21 cellular contexts compared by ENCODE assay signal in genomic region chr9:16460711-16461110, GRCh38.
DNase-seq lines count a peak whose midpoint lies in the region; ATAC-seq, FAIRE-seq and TF ChIP-seq lines count a peak whose summit lies in the region.
"Had no signal": no experiment of that assay in that cellular context is flagged by ENCODE, and none has a peak within 500 bp of the region (broad histone marks: within the 10 kb centered on the region; RNA-seq: fewer than 3 reads in every experiment).

No MANE protein-coding gene starts in this region.

- H3K4me3 ChIP-seq in KMS-11 (IDR thresholded peaks at IDR 0.05; ENCODE audit: insufficient read depth, low read depth, low read length) (no peak overlapping the region), astrocyte (ENCODE audit: insufficient read depth, low read depth, low read length) (no peak overlapping the region), mesenchymal stem cell (ENCODE audit: insufficient read depth in 1 of 2, low read depth in 1 of 2, low read length in 2 of 2) (no peak overlapping the region), psoas muscle (no peak overlapping the region)
- H3K4me3 ChIP-seq: A549, SK-N-MC had no signal

- intact Hi-C loops in psoas muscle (cut with DNase I), result no loop called here

- H3K27me3 ChIP-seq in KMS-11 (ENCODE audit: insufficient read depth, low read depth) (no peaks in the 10 kb centered on the region), astrocyte (ENCODE audit: insufficient read depth, low read length) (no peaks in the 10 kb centered on the region), mesenchymal stem cell (ENCODE audit: control insufficient read depth in 1 of 2, insufficient read depth in 1 of 2, low read length in 2 of 2) (no peaks in the 10 kb centered on the region), psoas muscle (ENCODE audit: insufficient read depth in 3 of 3, low read length in 2 of 3) (no peaks in the 10 kb centered on the region)
- H3K27me3 ChIP-seq: BE2C had no signal

- H3K4ac ChIP-seq in mesenchymal stem cell (ENCODE audit: low read depth in 1 of 2, low read length in 2 of 2), result no peak overlapping the region

- H3K4me3 Mint-ChIP-seq in astrocyte (ENCODE audit: unreplicated experiment), result no peak overlapping the region
- no peak overlapping the region for H3K4me3 Mint-ChIP-seq in activated CD4-positive, alpha-beta memory T cell treated with anti-CD3 and anti-CD28 coated beads, Interleukin-2, amount 10 ng/mL, durations not matched to agents 7 days and 5 days
- H3K4me3 Mint-ChIP-seq: HFFc6 had no signal

- H3K79me2 ChIP-seq in KMS-11 (ENCODE audit: insufficient read depth, low read depth), result no peaks in the 10 kb centered on the region
- peaks cover 16% of the 10 kb centered on the region for H3K79me2 ChIP-seq in astrocyte (ENCODE audit: insufficient read depth, low read length)

- no peak overlapping the region for H2BK12ac ChIP-seq in mesenchymal stem cell (ENCODE audit: low read length in 2 of 2)

- no peak overlapping the region for H3K23ac ChIP-seq in mesenchymal stem cell (ENCODE audit: low read length in 2 of 2)

- peak overlapping the region; percentile 22 for H3K27ac Mint-ChIP-seq in astrocyte (ENCODE audit: unreplicated experiment)
- no peak overlapping the region for H3K27ac Mint-ChIP-seq in activated CD4-positive, alpha-beta memory T cell treated with anti-CD3 and anti-CD28 coated beads, Interleukin-2, amount 10 ng/mL, durations not matched to agents 7 days and 5 days
- H3K27ac Mint-ChIP-seq: HFFc6 had no signal

- no peak overlapping the region for H3K14ac ChIP-seq in mesenchymal stem cell (ENCODE audit: low read length in 2 of 2)

- DNase-seq in astrocyte (ENCODE audit: low read depth) (no peak), mesenchymal stem cell (no peak), NCI-H69 (lab: John Stamatoyannopoulos, UW) (no peak), psoas muscle (no peak)
- no peak for DNase-seq in activated CD4-positive, alpha-beta memory T cell treated with anti-CD3 and anti-CD28 coated beads, Interleukin-2, amount 10 ng/mL, durations not matched to agents 7 days and 5 days
- DNase-seq: BE2C, DMS53, GDM1, HFFc6, KBM-7, NCI-H1436 treated with DMSO at 0.1 percent for 48 hours, NCI-H1930, NCI-H2227 treated with DMSO at 0.1 percent for 48 hours, OCI-M1, SHP77 treated with DMSO at 0.1 percent for 48 hours had no signal

- peak overlapping the region; percentile 52 for H2AK5ac ChIP-seq in mesenchymal stem cell (ENCODE audit: low read length, severe bottlenecking)

- no peak overlapping the region for H4K8ac ChIP-seq in mesenchymal stem cell (ENCODE audit: low read length)

- no peaks in the 10 kb centered on the region for H3K36me3 ChIP-seq in KMS-11 (ENCODE audit: insufficient read depth)
- no peaks in the 10 kb centered on the region for H3K36me3 ChIP-seq in astrocyte (ENCODE audit: insufficient read depth, low read length)
- H3K36me3 ChIP-seq in mesenchymal stem cell (ENCODE audit: control insufficient read depth in 1 of 2, insufficient read depth in 2 of 2, low read depth in 1 of 2, low read length in 2 of 2), result no peaks in the 10 kb centered on the region
- no peaks in the 10 kb centered on the region for H3K36me3 ChIP-seq in psoas muscle (ENCODE audit: insufficient read depth in 1 of 2, low read depth in 1 of 2)
- H3K36me3 ChIP-seq: BE2C had no signal

- peak overlapping the region; percentile 29 to 57 for H3K18ac ChIP-seq in mesenchymal stem cell (ENCODE audit: low read depth in 1 of 2, low read length in 2 of 2)

- H3K27me3 Mint-ChIP-seq in astrocyte (ENCODE audit: low read depth, unreplicated experiment), result no peaks in the 10 kb centered on the region
- H3K27me3 Mint-ChIP-seq in activated CD4-positive, alpha-beta memory T cell treated with anti-CD3 and anti-CD28 coated beads, Interleukin-2, amount 10 ng/mL, durations not matched to agents 7 days and 5 days, result no peaks in the 10 kb centered on the region

- no peak for FAIRE-seq in astrocyte (lab: Jason Lieb, UNC)
- FAIRE-seq: A549, D721Med, H54 had no signal

- H3K9me3 ChIP-seq in astrocyte (ENCODE audit: insufficient read depth, low read depth, low read length), result no peaks in the 10 kb centered on the region
- no peaks in the 10 kb centered on the region for H3K9me3 ChIP-seq in mesenchymal stem cell (ENCODE audit: control insufficient read depth, low read length)
- no peaks in the 10 kb centered on the region for H3K9me3 ChIP-seq in psoas muscle
- H3K9me3 ChIP-seq: A549, BE2C had no signal

- no peak overlapping the region for H2BK5ac ChIP-seq in mesenchymal stem cell (ENCODE audit: low read depth, low read length, poor library complexity, severe bottlenecking)

- ATAC-seq in GM19035 (IDR thresholded peaks at IDR 0.05; ENCODE audit: unreplicated experiment), result no peak
- ATAC-seq in psoas muscle, result no peak
- ATAC-seq: A549 had no signal

- 91% methylated on average over 4 of the region's 5 CpGs for WGBS in mesenchymal stem cell
- 92 to 96% (median 95%) methylated on average over 5 of the region's 5 CpGs for WGBS in psoas muscle, 3 donors

- H4K91ac ChIP-seq in mesenchymal stem cell (ENCODE audit: low read length), result no peak overlapping the region

- peaks cover 3% of the 10 kb centered on the region for H3K36me3 Mint-ChIP-seq in astrocyte (ENCODE audit: low read depth, unreplicated experiment)
- H3K36me3 Mint-ChIP-seq in activated CD4-positive, alpha-beta memory T cell treated with anti-CD3 and anti-CD28 coated beads, Interleukin-2, amount 10 ng/mL, durations not matched to agents 7 days and 5 days (ENCODE audit: low read depth), result no peaks in the 10 kb centered on the region

- H2BK120ac ChIP-seq in mesenchymal stem cell (ENCODE audit: low read depth, low read length), result no peak overlapping the region

- no peaks in the 10 kb centered on the region for H3K9me3 Mint-ChIP-seq in astrocyte (ENCODE audit: unreplicated experiment)
- peaks cover 14% of the 10 kb centered on the region for H3K9me3 Mint-ChIP-seq in activated CD4-positive, alpha-beta memory T cell treated with anti-CD3 and anti-CD28 coated beads, Interleukin-2, amount 10 ng/mL, durations not matched to agents 7 days and 5 days
- H3K9me3 Mint-ChIP-seq: HFFc6 had no signal

- TF ChIP-seq CTCF in KMS-11 (conservative IDR thresholded peaks at IDR 0.05; ENCODE audit: low read depth, low read length) (no peak), astrocyte (IDR thresholded peaks at IDR 0.05; ENCODE audit: insufficient read depth, low read depth, low read length) (no peak), psoas muscle (IDR thresholded peaks at IDR 0.05) (no peak)

- H3K27ac ChIP-seq in KMS-11, result peak overlapping the region; percentile 95
- no peak overlapping the region for H3K27ac ChIP-seq in astrocyte (ENCODE audit: low read depth, low read length)
- H3K27ac ChIP-seq in mesenchymal stem cell (ENCODE audit: low read length, poor library complexity, severe bottlenecking), result no peak overlapping the region
- H3K27ac ChIP-seq in psoas muscle, result no peak overlapping the region
- H3K27ac ChIP-seq: A549 had no signal

- CTCF ChIA-PET in activated CD4-positive, alpha-beta memory T cell treated with anti-CD3 and anti-CD28 coated beads, Interleukin-2, amount 10 ng/mL, durations not matched to agents 7 days and 5 days (lab: Charles Lee), result no interaction called here

- H3K4me1 ChIP-seq in KMS-11 (ENCODE audit: low read depth, poor library complexity, severe bottlenecking), result peaks cover 62% of the 10 kb centered on the region
- no peaks in the 10 kb centered on the region for H3K4me1 ChIP-seq in astrocyte (ENCODE audit: insufficient read depth, low read length)
- peaks cover 10% of the 10 kb centered on the region for H3K4me1 ChIP-seq in mesenchymal stem cell (ENCODE audit: control insufficient read depth, insufficient read depth, low read depth, low read length)
- peaks cover 13% of the 10 kb centered on the region for H3K4me1 ChIP-seq in psoas muscle
- H3K4me1 ChIP-seq: A549, BE2C had no signal

- POLR2A ChIA-PET in activated CD4-positive, alpha-beta memory T cell treated with anti-CD3 and anti-CD28 coated beads, Interleukin-2, amount 10 ng/mL, durations not matched to agents 7 days and 5 days (lab: Charles Lee), result no interaction called here

- H3K9ac ChIP-seq in KMS-11 (peak overlapping the region; percentile 76), astrocyte (ENCODE audit: low read length) (no peak overlapping the region), mesenchymal stem cell (ENCODE audit: low read length) (no peak overlapping the region)

- H4K20me1 ChIP-seq in KMS-11 (ENCODE audit: insufficient read depth), result no peaks in the 10 kb centered on the region
- peaks cover 8% of the 10 kb centered on the region for H4K20me1 ChIP-seq in astrocyte (ENCODE audit: insufficient read depth, low read length)

- H3K4me2 ChIP-seq in KMS-11, result 0 out of 2 replicates have a peak overlapping the region, but pooled peaks have one; percentile 55
- H3K4me2 ChIP-seq in astrocyte (ENCODE audit: low read length), result no peak overlapping the region
- no peak overlapping the region for H3K4me2 ChIP-seq in mesenchymal stem cell (ENCODE audit: low read length, poor library complexity, severe bottlenecking)
- H3K4me2 ChIP-seq: A549 had no signal

- no peak overlapping the region for H2BK15ac ChIP-seq in mesenchymal stem cell (ENCODE audit: low read depth, poor library complexity, severe bottlenecking)

- H2AFZ ChIP-seq in KMS-11 (ENCODE audit: low read depth) (peak overlapping the region; percentile 68; the same call in 1 of the 2 replicates), astrocyte (ENCODE audit: low read depth, low read length) (no peak overlapping the region), mesenchymal stem cell (ENCODE audit: low read depth, low read length) (no peak overlapping the region)

- peaks cover 33% of the 10 kb centered on the region for H3K4me1 Mint-ChIP-seq in astrocyte (ENCODE audit: low read depth, unreplicated experiment)
- no peaks in the 10 kb centered on the region for H3K4me1 Mint-ChIP-seq in activated CD4-positive, alpha-beta memory T cell treated with anti-CD3 and anti-CD28 coated beads, Interleukin-2, amount 10 ng/mL, durations not matched to agents 7 days and 5 days

- H3K79me1 ChIP-seq in mesenchymal stem cell (replicated peaks; ENCODE audit: low read length, poor library complexity, severe bottlenecking), result peaks cover 26% of the 10 kb centered on the region
